36 cellular contexts compared by ENCODE assay signal in the genomic region with DNA sequence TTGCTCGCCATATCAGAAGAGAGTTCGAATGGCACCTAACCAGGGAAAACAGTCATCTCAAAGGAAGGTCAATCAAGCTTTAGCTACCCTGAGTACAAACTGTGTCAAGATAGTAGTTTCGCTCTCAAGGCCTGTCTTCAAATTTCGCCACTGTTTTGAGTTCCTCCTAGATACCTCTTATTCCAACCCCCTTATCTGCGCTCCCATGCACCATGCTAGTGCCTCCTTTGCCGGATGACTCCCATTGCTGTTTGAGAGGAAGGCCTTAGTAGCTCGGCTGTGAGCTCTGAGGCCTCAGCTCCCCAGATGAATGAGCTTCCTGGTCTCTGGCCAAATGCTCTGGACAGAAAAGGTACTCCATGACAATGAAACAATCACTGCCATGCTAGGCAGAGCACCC.
"Had no signal": no experiment of that assay in that cellular context is flagged by ENCODE, and none has a peak within 500 bp of the region (broad histone marks: within the 10 kb centered on the region; RNA-seq: fewer than 3 reads in every experiment).

No MANE protein-coding gene starts in this region.

- H3K27ac Mint-ChIP-seq: activated CD4-positive, alpha-beta memory T cell treated with anti-CD3 and anti-CD28 coated beads, Interleukin-2, amount 10 ng/mL, durations not matched to agents 7 days and 5 days; activated CD4-positive, alpha-beta T cell treated with anti-CD3 and anti-CD28 coated beads for 36 hours; activated CD4-positive, alpha-beta T cell treated with anti-CD3 and anti-CD28 coated beads, Interleukin-2, amount 10 ng/mL, durations not matched to agents 7 days and 5 days; activated CD8-positive, alpha-beta memory T cell treated with anti-CD3 and anti-CD28 coated beads, Interleukin-2, amount 10 ng/mL, durations not matched to agents 7 days and 5 days; activated CD8-positive, alpha-beta T cell treated with anti-CD3 and anti-CD28 coated beads, Interleukin-2, amount 10 ng/mL, durations not matched to agents 7 days and 5 days; activated naive CD4-positive, alpha-beta T cell treated with anti-CD3 and anti-CD28 coated beads, Interleukin-2, amount 10 ng/mL, durations not matched to agents 7 days and 5 days; activated naive CD4-positive, alpha-beta T cell treated with anti-CD3 and anti-CD28 coated beads, Interleukin-2, amount 50 U/mL, for 24 hours; activated naive CD8-positive, alpha-beta T cell; activated naive CD8-positive, alpha-beta T cell treated with anti-CD3 and anti-CD28 coated beads, Interleukin-2, amount 10 ng/mL, durations not matched to agents 7 days and 5 days; activated naive CD8-positive, alpha-beta T cell treated with anti-CD3 and anti-CD28 coated beads, Interleukin-2, amount 50 U/mL, for 24 hours; activated T-cell treated with anti-CD3 and anti-CD28 coated beads, Interleukin-2, amount 50 U/mL, for 24 hours; activated T-helper 2 cell treated with anti-CD3 and anti-CD28 coated beads, Interferon-gamma antibody, Interleukin-2, Interleukin-4, amounts not matched to agents 10 μg/mL and 5 μg/mL and 100 μg/mL, durations not matched to agents 14 hours and 24 hours and 36 hours; brain; T-helper 1 cell treated with Interleukin-12 subunit alpha and Interleukin-12 subunit beta and Interleukin-4 antibody, amounts not matched to agents 30 μg/mL and 1 μg/mL, for 36 hours; T-helper 2 cell treated with Interferon-gamma antibody and Interleukin-4, amounts not matched to agents 5 μg/mL and 100 μg/mL, for 36 hours; WTC11 had no signal

- H3K27ac ChIP-seq: ascending aorta, cardiac muscle cell, WERI-Rb-1 had no signal

- H3K9me3 ChIP-seq: ascending aorta had no signal

- H3K4me3 ChIP-seq: ascending aorta, cardiac muscle cell had no signal

- H3K4me1 Mint-ChIP-seq: activated CD4-positive, alpha-beta memory T cell treated with anti-CD3 and anti-CD28 coated beads, Interleukin-2, amount 10 ng/mL, durations not matched to agents 7 days and 5 days; activated CD4-positive, alpha-beta T cell treated with anti-CD3 and anti-CD28 coated beads for 36 hours; activated naive CD4-positive, alpha-beta T cell treated with anti-CD3 and anti-CD28 coated beads, Interleukin-2, amount 10 ng/mL, durations not matched to agents 7 days and 5 days; activated naive CD4-positive, alpha-beta T cell treated with anti-CD3 and anti-CD28 coated beads, Interleukin-2, amount 50 U/mL, for 24 hours; activated naive CD8-positive, alpha-beta T cell treated with anti-CD3 and anti-CD28 coated beads, Interleukin-2, amount 10 ng/mL, durations not matched to agents 7 days and 5 days had no signal

- H3K36me3 Mint-ChIP-seq: activated naive CD4-positive, alpha-beta T cell treated with anti-CD3 and anti-CD28 coated beads, Interleukin-2, amount 10 ng/mL, durations not matched to agents 7 days and 5 days; brain; WTC11 had no signal

- H3K27me3 ChIP-seq: ascending aorta, cardiac muscle cell had no signal

- H3K4me3 Mint-ChIP-seq: activated CD4-positive, alpha-beta memory T cell treated with anti-CD3 and anti-CD28 coated beads, Interleukin-2, amount 10 ng/mL, durations not matched to agents 7 days and 5 days; activated CD4-positive, alpha-beta T cell treated with anti-CD3 and anti-CD28 coated beads for 36 hours; activated CD4-positive, alpha-beta T cell treated with anti-CD3 and anti-CD28 coated beads, Interleukin-2, amount 10 ng/mL, durations not matched to agents 7 days and 5 days; activated CD8-positive, alpha-beta memory T cell treated with anti-CD3 and anti-CD28 coated beads, Interleukin-2, amount 10 ng/mL, durations not matched to agents 7 days and 5 days; activated CD8-positive, alpha-beta T cell treated with anti-CD3 and anti-CD28 coated beads, Interleukin-2, amount 10 ng/mL, durations not matched to agents 7 days and 5 days; activated naive CD4-positive, alpha-beta T cell treated with anti-CD3 and anti-CD28 coated beads, Interleukin-2, amount 10 ng/mL, durations not matched to agents 7 days and 5 days; activated naive CD4-positive, alpha-beta T cell treated with anti-CD3 and anti-CD28 coated beads, Interleukin-2, amount 50 U/mL, for 24 hours; activated naive CD8-positive, alpha-beta T cell; activated naive CD8-positive, alpha-beta T cell treated with anti-CD3 and anti-CD28 coated beads, Interleukin-2, amount 10 ng/mL, durations not matched to agents 7 days and 5 days; activated naive CD8-positive, alpha-beta T cell treated with anti-CD3 and anti-CD28 coated beads, Interleukin-2, amount 50 U/mL, for 24 hours; activated T-cell treated with anti-CD3 and anti-CD28 coated beads, Interleukin-2, amount 50 U/mL, for 24 hours; brain; T-helper 1 cell treated with Interleukin-12 subunit alpha and Interleukin-12 subunit beta and Interleukin-4 antibody, amounts not matched to agents 30 μg/mL and 1 μg/mL, for 36 hours; T-helper 2 cell treated with Interferon-gamma antibody and Interleukin-4, amounts not matched to agents 5 μg/mL and 100 μg/mL, for 36 hours; WTC11 had no signal

- H3K9me3 Mint-ChIP-seq: activated CD4-positive, alpha-beta memory T cell treated with anti-CD3 and anti-CD28 coated beads, Interleukin-2, amount 10 ng/mL, durations not matched to agents 7 days and 5 days; activated CD4-positive, alpha-beta T cell treated with anti-CD3 and anti-CD28 coated beads, Interleukin-2, amount 10 ng/mL, durations not matched to agents 7 days and 5 days; activated naive CD4-positive, alpha-beta T cell treated with anti-CD3 and anti-CD28 coated beads, Interleukin-2, amount 10 ng/mL, durations not matched to agents 7 days and 5 days; activated naive CD4-positive, alpha-beta T cell treated with anti-CD3 and anti-CD28 coated beads, Interleukin-2, amount 50 U/mL, for 24 hours; activated naive CD8-positive, alpha-beta T cell treated with anti-CD3 and anti-CD28 coated beads, Interleukin-2, amount 10 ng/mL, durations not matched to agents 7 days and 5 days; activated naive CD8-positive, alpha-beta T cell treated with anti-CD3 and anti-CD28 coated beads, Interleukin-2, amount 50 U/mL, for 24 hours; activated T-cell treated with anti-CD3 and anti-CD28 coated beads, Interleukin-2, amount 50 U/mL, for 24 hours; activated T-helper 2 cell treated with anti-CD3 and anti-CD28 coated beads, Interferon-gamma antibody, Interleukin-2, Interleukin-4, amounts not matched to agents 10 μg/mL and 5 μg/mL and 100 μg/mL, durations not matched to agents 14 hours and 24 hours and 36 hours; brain; T-helper 1 cell treated with Interleukin-12 subunit alpha and Interleukin-12 subunit beta and Interleukin-4 antibody, amounts not matched to agents 30 μg/mL and 1 μg/mL, for 36 hours; T-helper 2 cell treated with Interferon-gamma antibody and Interleukin-4, amounts not matched to agents 5 μg/mL and 100 μg/mL, for 36 hours; WTC11 had no signal

- ATAC-seq: activated CD4-positive, alpha-beta T cell treated with anti-CD3 and anti-CD28 coated beads for 36 hours; activated CD4-positive, CD25-positive, alpha-beta regulatory T cell treated with anti-CD3 and anti-CD28 coated beads, Interleukin-2, amount 50 U/mL, for 24 hours; activated CD8-positive, alpha-beta memory T cell treated with anti-CD3 and anti-CD28 coated beads, Interleukin-2, amount 10 ng/mL, durations not matched to agents 7 days and 5 days; activated CD8-positive, alpha-beta T cell treated with anti-CD3 and anti-CD28 coated beads, Interleukin-2, amount 10 ng/mL, durations not matched to agents 7 days and 5 days; activated naive CD8-positive, alpha-beta T cell treated with anti-CD3 and anti-CD28 coated beads, Interleukin-2, amount 50 U/mL, for 24 hours; WTC11 had no signal

- DNase-seq: activated CD4-positive, alpha-beta memory T cell treated with anti-CD3 and anti-CD28 coated beads, Interleukin-2, amount 10 ng/mL, durations not matched to agents 7 days and 5 days; activated CD4-positive, alpha-beta T cell treated with anti-CD3 and anti-CD28 coated beads for 1 hour; activated CD4-positive, alpha-beta T cell treated with anti-CD3 and anti-CD28 coated beads for 36 hours; activated CD4-positive, alpha-beta T cell treated with anti-CD3 and anti-CD28 coated beads for 48 hours; activated CD4-positive, alpha-beta T cell treated with anti-CD3 and anti-CD28 coated beads, Interleukin-2, amount 10 ng/mL, durations not matched to agents 7 days and 5 days; activated CD4-positive, alpha-beta T cell treated with anti-CD3 and anti-CD28 coated beads, Interleukin-2, amount 50 U/mL, for 48 hours; activated CD4-positive, CD25-positive, alpha-beta regulatory T cell; activated CD8-positive, alpha-beta memory T cell treated with anti-CD3 and anti-CD28 coated beads for 24 hours; activated CD8-positive, alpha-beta memory T cell treated with anti-CD3 and anti-CD28 coated beads, Interleukin-2, amount 10 ng/mL, durations not matched to agents 7 days and 5 days; activated CD8-positive, alpha-beta memory T cell treated with anti-CD3 and anti-CD28 coated beads, Interleukin-2, amount 50 U/mL, for 48 hours; activated CD8-positive, alpha-beta T cell treated with anti-CD3 and anti-CD28 coated beads, Interleukin-2, amount 10 ng/mL, durations not matched to agents 7 days and 5 days; activated effector memory CD4-positive, alpha-beta T cell treated with Interleukin-2 at 50 U/mL for 16 hours; activated gamma-delta T cell; activated naive CD4-positive, alpha-beta T cell treated with anti-CD3 and anti-CD28 coated beads, Interleukin-2, amount 10 ng/mL, durations not matched to agents 7 days and 5 days; activated naive CD4-positive, alpha-beta T cell treated with Interleukin-2 at 50 U/mL for 16 hours; activated naive CD8-positive, alpha-beta T cell treated with anti-CD3 and anti-CD28 coated beads, Interleukin-2, amount 10 ng/mL, durations not matched to agents 7 days and 5 days; activated naive CD8-positive, alpha-beta T cell treated with anti-CD3 and anti-CD28 coated beads, Interleukin-2, amount 50 U/mL, for 24 hours; activated T-cell treated with anti-CD3 and anti-CD28 coated beads, Interleukin-2, amount 50 U/mL, for 24 hours; activated T-cell treated with anti-CD3 and anti-CD28 coated beads, Interleukin-2, amount 50 U/mL, for 48 hours; amygdala; anterior cingulate cortex; caudate nucleus; T-helper 1 cell; T-helper 2 cell; T-helper 9 cell; WERI-Rb-1 had no signal

- H3K4me1 ChIP-seq: ascending aorta had no signal

- H3K27me3 Mint-ChIP-seq: activated CD4-positive, alpha-beta memory T cell treated with anti-CD3 and anti-CD28 coated beads, Interleukin-2, amount 10 ng/mL, durations not matched to agents 7 days and 5 days; activated CD4-positive, alpha-beta T cell treated with anti-CD3 and anti-CD28 coated beads for 36 hours; activated CD4-positive, alpha-beta T cell treated with anti-CD3 and anti-CD28 coated beads, Interleukin-2, amount 10 ng/mL, durations not matched to agents 7 days and 5 days; activated CD8-positive, alpha-beta memory T cell treated with anti-CD3 and anti-CD28 coated beads, Interleukin-2, amount 10 ng/mL, durations not matched to agents 7 days and 5 days; activated naive CD4-positive, alpha-beta T cell treated with anti-CD3 and anti-CD28 coated beads, Interleukin-2, amount 10 ng/mL, durations not matched to agents 7 days and 5 days; activated naive CD4-positive, alpha-beta T cell treated with anti-CD3 and anti-CD28 coated beads, Interleukin-2, amount 50 U/mL, for 24 hours; activated naive CD8-positive, alpha-beta T cell; activated naive CD8-positive, alpha-beta T cell treated with anti-CD3 and anti-CD28 coated beads, Interleukin-2, amount 10 ng/mL, durations not matched to agents 7 days and 5 days; activated naive CD8-positive, alpha-beta T cell treated with anti-CD3 and anti-CD28 coated beads, Interleukin-2, amount 50 U/mL, for 24 hours; activated T-cell treated with anti-CD3 and anti-CD28 coated beads, Interleukin-2, amount 50 U/mL, for 24 hours had no signal

- H3K36me3 ChIP-seq: ascending aorta, cardiac muscle cell, WERI-Rb-1 had no signal
